24 cellular contexts compared by ENCODE assay signal in the genomic region with DNA sequence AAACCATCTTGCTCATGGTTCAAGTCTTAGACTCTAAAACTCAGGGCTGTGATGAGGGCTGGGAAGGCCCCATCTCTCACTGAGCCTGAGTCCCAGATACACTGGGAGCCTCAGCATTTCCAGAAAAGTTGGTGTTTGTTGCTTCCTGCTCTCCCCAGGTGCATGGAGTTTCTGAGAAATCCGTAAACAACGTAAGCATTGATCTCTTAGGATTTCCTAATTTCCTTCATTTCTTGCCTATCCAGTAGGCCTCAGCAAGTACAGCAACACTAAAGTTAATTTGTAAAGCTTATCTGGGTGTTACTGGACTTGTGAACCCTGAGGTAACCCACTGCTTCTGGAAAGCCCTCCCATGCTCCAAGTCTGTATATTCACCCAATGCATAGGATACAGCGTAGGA.
"Had no signal": no experiment of that assay in that cellular context is flagged by ENCODE, and none has a peak within 500 bp of the region (broad histone marks: within the 10 kb centered on the region; RNA-seq: fewer than 3 reads in every experiment).

No MANE protein-coding gene starts in this region.

- H3K36me3 ChIP-seq: esophagus muscularis mucosa, gastroesophageal sphincter, heart left ventricle, lower lobe of right lung had no signal

- ATAC-seq: foreskin keratinocyte; gastroesophageal sphincter; left colon; left lobe of liver; left ventricle myocardium superior; lower lobe of right lung; mucosa of descending colon; naive thymus-derived CD4-positive, alpha-beta T cell had no signal

- FAIRE-seq: colon, endothelial cell of umbilical vein, frontal cortex, islet of Langerhans, keratinocyte had no signal

- H3K27me3 ChIP-seq: dorsolateral prefrontal cortex, esophagus muscularis mucosa, foreskin keratinocyte, gastroesophageal sphincter, heart left ventricle had no signal

- H3K4me3 Mint-ChIP-seq: mesothelial cell of epicardium; naive thymus-derived CD4-positive, alpha-beta T cell had no signal

- DNase-seq: dermis blood vessel endothelial cell; dorsolateral prefrontal cortex; effector CD4-positive, alpha-beta T cell; effector memory CD4-positive, alpha-beta T cell; heart left ventricle; hippocampal formation; kidney glomerular epithelial cell; left colon; left ventricle myocardium superior; lower lobe of right lung; mesenchymal stem cell; mucosa of descending colon; naive thymus-derived CD4-positive, alpha-beta T cell had no signal

- H3K27me3 Mint-ChIP-seq: naive thymus-derived CD4-positive, alpha-beta T cell had no signal

- H3K27ac ChIP-seq: coronary artery, dorsolateral prefrontal cortex, esophagus muscularis mucosa, foreskin keratinocyte, gastroesophageal sphincter, heart left ventricle, lower lobe of right lung had no signal

- H3K9me3 ChIP-seq: esophagus muscularis mucosa, lower lobe of right lung had no signal

- H3K4me1 ChIP-seq: foreskin keratinocyte, lower lobe of right lung had no signal

- H3K4me3 ChIP-seq: coronary artery, dorsolateral prefrontal cortex, esophagus muscularis mucosa, gastroesophageal sphincter, heart left ventricle, lower lobe of right lung, mucosa of descending colon had no signal

- H3K4me1 Mint-ChIP-seq: naive thymus-derived CD4-positive, alpha-beta T cell had no signal

- H3K27ac Mint-ChIP-seq: mesothelial cell of epicardium; naive thymus-derived CD4-positive, alpha-beta T cell had no signal
